Comparison of ENCODE assay signal across 8 cellular contexts in genomic region chr18:48868468-48869466, GRCh38.
DNase-seq lines count a peak whose midpoint lies in the region; ATAC-seq and TF ChIP-seq lines count a peak whose summit lies in the region.

No MANE protein-coding gene starts in this region.

- DNase-seq in ELR (ENCODE audit: low read depth) (peak; percentile 47), mucosa of descending colon (no peak), substantia nigra (lab: John Stamatoyannopoulos, UW) (no peak), NCI-H526 treated with DMSO at 0.1 percent for 48 hours (lab: John Stamatoyannopoulos, UW) (no peak)
- peak; percentile 81 for DNase-seq in activated CD8-positive, alpha-beta T cell treated with anti-CD3 and anti-CD28 coated beads for 36 hours

- H3K36me3 ChIP-seq in mucosa of descending colon (ENCODE audit: low read depth) = no peaks in the 10 kb centered on the region

- peak overlapping the region; percentile 18 for H3K4me3 Mint-ChIP-seq in activated CD8-positive, alpha-beta T cell treated with anti-CD3 and anti-CD28 coated beads for 36 hours

- H3K4me3 ChIP-seq in mucosa of descending colon = no peak overlapping the region

- peak overlapping the region; percentile 92 for H3K27ac Mint-ChIP-seq in activated CD8-positive, alpha-beta T cell treated with anti-CD3 and anti-CD28 coated beads for 36 hours

- POLR2A ChIA-PET in activated CD8-positive, alpha-beta T cell treated with anti-CD3 and anti-CD28 coated beads for 36 hours (lab: Charles Lee) = interaction anchor here (0.7 to 1.8 kb wide), 9 partner anchors 8 to 70 kb away, joined by 3 to 7 read pairs (median 3); no protein-coding TSS in a partner anchor

- no peak for TF ChIP-seq CTCF in activated CD8-positive, alpha-beta T cell treated with anti-CD3 and anti-CD28 coated beads for 36 hours (IDR thresholded peaks at IDR 0.05)
- no peak for TF ChIP-seq CTCF in mucosa of descending colon (IDR thresholded peaks at IDR 0.05)

- peaks cover 7% of the 10 kb centered on the region for H3K9me3 Mint-ChIP-seq in activated CD8-positive, alpha-beta T cell treated with anti-CD3 and anti-CD28 coated beads for 36 hours

- H3K4me1 ChIP-seq in mucosa of descending colon (ENCODE audit: low read depth) = no peaks in the 10 kb centered on the region

- intact Hi-C loops in activated CD8-positive, alpha-beta T cell treated with anti-CD3 and anti-CD28 coated beads for 36 hours (cut with micrococcal nuclease) = no loop called here
- intact Hi-C loops in mucosa of descending colon (cut with DNase I, micrococcal nuclease) = no loop called here

- H3K4me1 Mint-ChIP-seq in activated CD8-positive, alpha-beta T cell treated with anti-CD3 and anti-CD28 coated beads for 36 hours (ENCODE audit: low read depth) = peaks cover 36% of the 10 kb centered on the region

- CTCF ChIA-PET in activated CD8-positive, alpha-beta T cell treated with anti-CD3 and anti-CD28 coated beads for 36 hours (lab: Charles Lee) = interaction anchor here (0.8 to 1.6 kb wide), 4 partner anchors 19 to 92 kb away, joined by 3 to 5 read pairs (median 4); no protein-coding TSS in a partner anchor

- H3K27me3 Mint-ChIP-seq in activated CD8-positive, alpha-beta T cell treated with anti-CD3 and anti-CD28 coated beads for 36 hours = no peaks in the 10 kb centered on the region

- no peaks in the 10 kb centered on the region for H3K36me3 Mint-ChIP-seq in activated CD8-positive, alpha-beta T cell treated with anti-CD3 and anti-CD28 coated beads for 36 hours (ENCODE audit: low read depth)

- H3K27ac ChIP-seq in substantia nigra (ENCODE audit: low read depth, low read length, poor library complexity, severe bottlenecking) = no peak overlapping the region

- ATAC-seq in GM19467 (IDR thresholded peaks at IDR 0.05; ENCODE audit: unreplicated experiment) (peak; percentile 77), HG03460 (IDR thresholded peaks at IDR 0.05; ENCODE audit: unreplicated experiment) (peak; percentile 75), mucosa of descending colon (peak; percentile 64), SK-N-SH treated with all-trans-retinoic acid at 6 μM for 48 hours (no peak)
- ATAC-seq in activated CD8-positive, alpha-beta T cell treated with anti-CD3 and anti-CD28 coated beads for 36 hours = peak; percentile 78

- H3K9me3 ChIP-seq in mucosa of descending colon = no peaks in the 10 kb centered on the region

TF ChIP-seq in SK-N-SH treated with all-trans-retinoic acid at 6 μM for 48 hours, 23 proteins besides CTCF, POLR2A, EP300 and RAD21:
- TF ChIP-seq POU6F1 (CRISPR knock-in tag; IDR thresholded peaks at IDR 0.05; ENCODE audit: borderline replicate concordance, low read depth) (no peak), GLIS3 (CRISPR knock-in tag; IDR thresholded peaks at IDR 0.05) (no peak), CREB5 (CRISPR knock-in tag; IDR thresholded peaks at IDR 0.05; ENCODE audit: low read depth) (no peak), ZFP3 (CRISPR knock-in tag; IDR thresholded peaks at IDR 0.05) (no peak), ARNTL (CRISPR knock-in tag; IDR thresholded peaks at IDR 0.05; ENCODE audit: borderline replicate concordance, low read depth) (no peak), RARB (CRISPR knock-in tag; IDR thresholded peaks at IDR 0.05) (no peak), PPARA (CRISPR knock-in tag; IDR thresholded peaks at IDR 0.05; ENCODE audit: borderline replicate concordance) (no peak), TSHZ2 (CRISPR knock-in tag; IDR thresholded peaks at IDR 0.05) (no peak), ESRRG (CRISPR knock-in tag; IDR thresholded peaks at IDR 0.05) (no peak), TCF4 (CRISPR knock-in tag; IDR thresholded peaks at IDR 0.05; ENCODE audit: borderline replicate concordance) (no peak), ZNF8 (CRISPR knock-in tag; IDR thresholded peaks at IDR 0.05) (no peak), ZNF70 (CRISPR knock-in tag; IDR thresholded peaks at IDR 0.05) (no peak), TOX (CRISPR knock-in tag; IDR thresholded peaks at IDR 0.05; ENCODE audit: borderline replicate concordance) (no peak)

Comparison
In these comparisons a context has a peak if more than half of its experiments do, and no peak if none do; other contexts are left out.
1. DNase-seq: peak in ELR (single experiment) and activated CD8-positive, alpha-beta T cell treated with anti-CD3 and anti-CD28 coated beads for 36 hours (single experiment); none in mucosa of descending colon (0 of 3), substantia nigra (0 of 49) and NCI-H526 treated with DMSO at 0.1 percent for 48 hours (single experiment).